ENCODE assay signal across 13 cellular contexts in the genomic region with DNA sequence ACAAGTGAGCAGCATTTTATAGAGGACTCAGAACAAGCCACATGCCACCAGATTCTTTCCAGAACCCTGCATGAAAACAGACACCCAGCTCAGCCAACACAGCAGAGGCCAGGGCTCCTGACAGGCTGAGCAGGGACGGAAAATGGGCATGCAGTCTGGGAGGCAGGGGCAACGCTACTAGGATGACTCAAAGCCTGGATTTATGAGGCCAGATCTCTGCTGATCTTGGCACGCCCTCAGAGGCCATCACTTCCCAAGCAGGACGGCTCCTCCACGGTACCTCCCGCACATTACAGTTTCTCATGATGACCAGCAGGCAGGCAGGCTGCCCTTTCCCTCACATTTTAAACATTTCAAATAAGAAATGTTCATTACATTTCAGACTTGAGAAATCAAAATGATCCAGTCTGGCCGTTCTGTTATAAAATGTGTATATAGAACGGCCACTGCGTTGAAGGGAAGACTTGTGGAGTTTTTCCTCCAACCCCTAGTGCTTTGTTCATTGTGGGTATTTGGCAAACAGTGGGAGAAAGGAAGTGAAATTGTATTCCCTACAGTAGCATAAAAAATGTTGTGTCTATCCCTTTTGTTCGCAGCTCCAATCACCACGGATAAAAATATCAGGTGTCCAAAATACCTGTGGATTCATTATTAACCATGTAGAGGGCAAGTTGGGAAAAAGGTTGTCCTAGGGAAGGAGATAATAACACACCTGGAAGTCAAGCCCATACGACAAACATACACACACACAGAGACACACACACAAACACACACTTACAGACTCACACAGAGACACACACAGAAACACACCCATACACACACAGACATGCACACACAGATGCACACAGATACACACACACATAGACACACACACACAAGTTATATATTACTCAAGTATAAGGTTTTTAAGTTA.
DNase-seq lines count a peak whose midpoint lies in the region; ATAC-seq and TF ChIP-seq lines count a peak whose summit lies in the region.
"Had no signal": no experiment of that assay in that cellular context is flagged by ENCODE, and none has a peak within 500 bp of the region (broad histone marks: within the 10 kb centered on the region; RNA-seq: fewer than 3 reads in every experiment).

No MANE protein-coding gene starts in this region.

- no peak for TF ChIP-seq CTCF in kidney epithelial cell (IDR thresholded peaks at IDR 0.05; ENCODE audit: insufficient read depth, low read length, poor library complexity, severe bottlenecking)
- no peak for TF ChIP-seq CTCF in transverse colon (IDR thresholded peaks at IDR 0.05)
- no peak for TF ChIP-seq CTCF in PC-9 (conservative IDR thresholded peaks at IDR 0.05)

- no peaks in the 10 kb centered on the region for H3K79me2 ChIP-seq in PC-9 (ENCODE audit: low read depth)

- H3K9me3 ChIP-seq in transverse colon (no peaks in the 10 kb centered on the region), PC-9 (ENCODE audit: insufficient read depth, low read depth) (no peaks in the 10 kb centered on the region)
- H3K9me3 ChIP-seq: ascending aorta, gastrocnemius medialis had no signal

- no peak overlapping the region for H3K4me3 Mint-ChIP-seq in activated naive CD4-positive, alpha-beta T cell treated with anti-CD3 and anti-CD28 coated beads, Interleukin-2, amount 10 ng/mL, durations not matched to agents 7 days and 5 days

- H3K27ac ChIP-seq in transverse colon (no peak overlapping the region), PC-9 (no peak overlapping the region)
- H3K27ac ChIP-seq: ascending aorta, gastrocnemius medialis, spleen had no signal

- H3K27me3 Mint-ChIP-seq in activated naive CD4-positive, alpha-beta T cell treated with anti-CD3 and anti-CD28 coated beads, Interleukin-2, amount 10 ng/mL, durations not matched to agents 7 days and 5 days, result no peaks in the 10 kb centered on the region

- H2AFZ ChIP-seq in PC-9, result no peak overlapping the region

- H3K27ac Mint-ChIP-seq in activated naive CD4-positive, alpha-beta T cell treated with anti-CD3 and anti-CD28 coated beads, Interleukin-2, amount 10 ng/mL, durations not matched to agents 7 days and 5 days, result no peak overlapping the region

- H3K27me3 ChIP-seq in kidney epithelial cell (ENCODE audit: control insufficient read depth, insufficient read depth, low read length) (no peaks in the 10 kb centered on the region), transverse colon (no peaks in the 10 kb centered on the region), PC-9 (ENCODE audit: insufficient read depth, low read depth) (peaks cover 83% of the 10 kb centered on the region)
- H3K27me3 ChIP-seq: ascending aorta, gastrocnemius medialis, spleen had no signal

- no peaks in the 10 kb centered on the region for H3K9me3 Mint-ChIP-seq in activated naive CD4-positive, alpha-beta T cell treated with anti-CD3 and anti-CD28 coated beads, Interleukin-2, amount 10 ng/mL, durations not matched to agents 7 days and 5 days

- no peaks in the 10 kb centered on the region for H4K20me1 ChIP-seq in PC-9 (ENCODE audit: insufficient read depth)

- no peak overlapping the region for H3K4me3 ChIP-seq in kidney epithelial cell (ENCODE audit: low read depth, low read length)
- H3K4me3 ChIP-seq in transverse colon, result no peak overlapping the region
- no peak overlapping the region for H3K4me3 ChIP-seq in PC-9
- H3K4me3 ChIP-seq: ascending aorta, gastrocnemius medialis, spleen had no signal

- no peak overlapping the region for H3K4me2 ChIP-seq in PC-9

- in situ Hi-C loops in transverse colon (cut with MboI; ENCODE audit: low pct_ligation_motif_present in 1 of 4, low pct_unique_long_range_greater_than_20kb in 1 of 4, low sequenced_read_pairs in 3 of 4), result no loop called here

- BruUV-seq in PC-9 (replicated peaks; lab: Mats Ljungman, UMichigan), result no TSS peak

- CTCF ChIA-PET in activated naive CD4-positive, alpha-beta T cell treated with anti-CD3 and anti-CD28 coated beads, Interleukin-2, amount 10 ng/mL, durations not matched to agents 7 days and 5 days (lab: Charles Lee), result no interaction called here
- CTCF ChIA-PET in PC-9 (lab: Charles Lee), result no interaction called here

- no peak for TF ChIP-seq EP300 in transverse colon (IDR thresholded peaks at IDR 0.05; ENCODE audit: low read depth)

- H3K4me1 ChIP-seq in transverse colon (peaks cover 0 to 2% (median 0%) of the 10 kb centered on the region in 4 donors), PC-9 (replicated peaks; ENCODE audit: insufficient read depth) (no peaks in the 10 kb centered on the region)
- H3K4me1 ChIP-seq: ascending aorta, gastrocnemius medialis, spleen had no signal

- H3F3A ChIP-seq in PC-9 (ENCODE audit: insufficient read depth, low read depth), result no peaks in the 10 kb centered on the region

- intact Hi-C loops in transverse colon (cut with DNase I; ENCODE audit: low total_unique reads), result no loop called here
- intact Hi-C loops in PC-9 (cut with micrococcal nuclease; ENCODE audit: unreplicated experiment), result no loop called here

- no peaks in the 10 kb centered on the region for H3K4me1 Mint-ChIP-seq in activated naive CD4-positive, alpha-beta T cell treated with anti-CD3 and anti-CD28 coated beads, Interleukin-2, amount 10 ng/mL, durations not matched to agents 7 days and 5 days

- ATAC-seq in GM21526 (IDR thresholded peaks at IDR 0.05; ENCODE audit: low FRiP score, unreplicated experiment), result no peak
- ATAC-seq: gastrocnemius medialis had no signal

- H3K36me3 Mint-ChIP-seq in activated naive CD4-positive, alpha-beta T cell treated with anti-CD3 and anti-CD28 coated beads, Interleukin-2, amount 10 ng/mL, durations not matched to agents 7 days and 5 days, result no peaks in the 10 kb centered on the region

- no peak for TF ChIP-seq POLR2A in transverse colon (IDR thresholded peaks at IDR 0.05)

- H3K36me3 ChIP-seq in kidney epithelial cell (ENCODE audit: control insufficient read depth, insufficient read depth, low read length) (no peaks in the 10 kb centered on the region), transverse colon (no peaks in the 10 kb centered on the region), PC-9 (ENCODE audit: low read depth) (no peaks in the 10 kb centered on the region)
- H3K36me3 ChIP-seq: ascending aorta, gastrocnemius medialis, spleen had no signal

- H3K9me2 ChIP-seq in PC-9 (ENCODE audit: insufficient read depth), result no peaks in the 10 kb centered on the region

- DNase-seq in M059J (ENCODE audit: low read depth), result peak; percentile 86
- peak; percentile 92 for DNase-seq in dermis blood vessel endothelial cell
- DNase-seq in kidney epithelial cell (ENCODE audit: low read depth), result peak; percentile 48
- DNase-seq in transverse colon, result peak; percentile 8
- DNase-seq in activated naive CD4-positive, alpha-beta T cell treated with anti-CD3 and anti-CD28 coated beads, Interleukin-2, amount 10 ng/mL, durations not matched to agents 7 days and 5 days, result no peak
- no peak for DNase-seq in PC-9
- no peak for DNase-seq in SIG-M5 treated with dmso at 0.1 percent for 504 hours (lab: John Stamatoyannopoulos, UW; ENCODE audit: unreplicated experiment)
- DNase-seq: DMS 273 treated with DMSO at 0.1 percent for 48 hours, NCI-H510A, spleen had no signal

- 49 to 52% methylated on average over 8 to 12 of the region's 12 CpGs for WGBS in transverse colon (ENCODE audit: low coverage in 1 of 2), 2 donors

- POLR2A ChIA-PET in PC-9 (lab: Charles Lee; ENCODE audit: unreplicated experiment), result no interaction called here

Comparison
In these comparisons a context has a peak if more than half of its experiments do, and no peak if none do; other contexts are left out.
1. DNase-seq: peak in M059J (single experiment), dermis blood vessel endothelial cell (single experiment), kidney epithelial cell (single experiment) and transverse colon (single experiment); none in activated naive CD4-positive, alpha-beta T cell treated with anti-CD3 and anti-CD28 coated beads, Interleukin-2, amount 10 ng/mL, durations not matched to agents 7 days and 5 days (single experiment), PC-9 (0 of 2) and SIG-M5 treated with dmso at 0.1 percent for 504 hours (single experiment).